ENCODE assay signal across 7 cellular contexts in the genomic region with DNA sequence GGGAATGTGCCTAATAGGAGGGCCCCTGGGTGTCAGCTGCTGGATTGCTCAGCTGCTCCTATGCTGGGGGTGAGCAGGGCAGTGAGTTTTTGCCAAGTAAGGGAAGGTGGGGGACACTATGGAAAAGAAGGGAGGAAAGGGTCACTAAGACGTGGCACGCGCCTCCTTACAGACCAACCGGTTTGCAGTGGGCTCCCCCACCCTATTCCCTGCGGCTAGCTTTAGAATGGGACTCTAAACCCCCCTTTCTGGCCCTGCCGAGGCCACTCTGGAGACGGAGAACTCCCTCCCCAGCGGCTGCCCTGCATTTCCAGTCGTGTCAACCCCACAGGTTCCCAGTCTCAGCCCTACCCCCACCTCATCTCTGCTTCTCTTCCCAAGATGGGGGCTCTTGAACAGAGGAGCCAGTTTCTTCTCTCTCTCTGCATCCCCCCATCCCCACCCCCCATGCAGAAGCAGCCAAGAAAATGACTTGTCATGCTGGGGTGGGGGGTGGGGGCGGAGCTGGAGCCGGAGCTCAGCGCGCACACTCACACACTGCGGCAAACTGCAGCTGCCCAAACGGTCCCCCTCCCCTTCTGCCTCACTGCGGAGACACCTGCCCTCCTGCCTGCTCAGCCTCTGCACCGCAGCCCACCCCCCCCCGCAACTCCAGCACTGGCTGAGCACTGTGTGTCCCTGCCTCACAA. TPM values are rescaled to one million over a fixed set of nuclear protein-coding genes. Genes with fewer than 3 reads are reported as not detected.
A peak's percentile ranks its signal among the peaks of the same experiment; 100 is the strongest.
DNase-seq lines count a peak whose midpoint lies in the region; ATAC-seq lines count a peak whose summit lies in the region.

No MANE protein-coding gene starts in this region.

- intact Hi-C loops in left colon (cut with DNase I, micrococcal nuclease): no loop called here

- H3K9me3 ChIP-seq in HAP-1: no peaks in the 10 kb centered on the region

- DNase-seq in HAP-1 (ENCODE audit: low spot score in 2 of 2): peak; percentile 33 to 46
- DNase-seq in NCI-H526 treated with DMSO at 0.1 percent for 48 hours (lab: John Stamatoyannopoulos, UW): peak; percentile 58
- DNase-seq in cerebellum (ENCODE audit: low spot score): peak; percentile 82
- DNase-seq in left colon: no peak
- no peak for DNase-seq in activated effector memory CD4-positive, alpha-beta T cell treated with Interleukin-2 at 50 U/mL for 16 hours
- no peak for DNase-seq in DMS114 treated with DMSO at 0.1 percent for 48 hours (lab: John Stamatoyannopoulos, UW; ENCODE audit: unreplicated experiment)

- peaks cover 13% of the 10 kb centered on the region for H3K36me3 ChIP-seq in HAP-1 (replicated peaks)

- peaks cover 40% of the 10 kb centered on the region for H3K4me1 Mint-ChIP-seq in stimulated activated naive CD8-positive, alpha-beta T cell treated with anti-CD3 and anti-CD28 coated beads, Interleukin-15, Interleukin-2, amounts not matched to agents 100 ng/mL and 50 ng/mL, for 24 hours (ENCODE audit: low read depth)

- H3K4me3 ChIP-seq in HAP-1: peak overlapping the region; percentile 40

- H3K36me3 Mint-ChIP-seq in stimulated activated naive CD8-positive, alpha-beta T cell treated with anti-CD3 and anti-CD28 coated beads, Interleukin-15, Interleukin-2, amounts not matched to agents 100 ng/mL and 50 ng/mL, for 24 hours (ENCODE audit: low read depth): no peaks in the 10 kb centered on the region

- ATAC-seq in left colon: peak; percentile 36

- H3K9me3 Mint-ChIP-seq in stimulated activated naive CD8-positive, alpha-beta T cell treated with anti-CD3 and anti-CD28 coated beads, Interleukin-15, Interleukin-2, amounts not matched to agents 100 ng/mL and 50 ng/mL, for 24 hours: no peaks in the 10 kb centered on the region

- in situ Hi-C loops in HAP-1 (cut with MboI; ENCODE audit: low sequenced_read_pairs): no loop called here

- H3K27me3 Mint-ChIP-seq in stimulated activated naive CD8-positive, alpha-beta T cell treated with anti-CD3 and anti-CD28 coated beads, Interleukin-15, Interleukin-2, amounts not matched to agents 100 ng/mL and 50 ng/mL, for 24 hours: peaks cover 17% of the 10 kb centered on the region

- no peaks in the 10 kb centered on the region for H3K27me3 ChIP-seq in HAP-1 (ENCODE audit: low read depth)

- peak overlapping the region; percentile 59 for H3K4me3 Mint-ChIP-seq in stimulated activated naive CD8-positive, alpha-beta T cell treated with anti-CD3 and anti-CD28 coated beads, Interleukin-15, Interleukin-2, amounts not matched to agents 100 ng/mL and 50 ng/mL, for 24 hours

- H3K27ac Mint-ChIP-seq in stimulated activated naive CD8-positive, alpha-beta T cell treated with anti-CD3 and anti-CD28 coated beads, Interleukin-15, Interleukin-2, amounts not matched to agents 100 ng/mL and 50 ng/mL, for 24 hours: peak overlapping the region; percentile 42

- H3K4me1 ChIP-seq in HAP-1: peaks cover 19% of the 10 kb centered on the region

RNA-seq across cellular contexts. Expression of a gene that starts 0.8 kb away (rescaled TPM):
- total RNA-seq in cerebellum: 31.5 TPM
- 1 to 10 TPM; 1.9 to 7.4 TPM for total RNA-seq in left colon

RNA-seq across cellular contexts. Expression of a gene that starts 25.3 kb away (rescaled TPM):
- total RNA-seq in cerebellum: 199 TPM
- total RNA-seq in left colon: 10 to 100 TPM; 26.9 to 32.0 TPM

Comparison
In these comparisons a context has a peak if more than half of its experiments do, and no peak if none do; other contexts are left out.
1. DNase-seq: peak in HAP-1 (2 of 2), NCI-H526 treated with DMSO at 0.1 percent for 48 hours (single experiment) and cerebellum (single experiment); none in left colon (0 of 2), activated effector memory CD4-positive, alpha-beta T cell treated with Interleukin-2 at 50 U/mL for 16 hours (single experiment) and DMS114 treated with DMSO at 0.1 percent for 48 hours (single experiment).